22 cellular contexts compared by ENCODE assay signal in genomic region chr15:57343526-57343925, GRCh38. TPM values are rescaled to one million over a fixed set of nuclear protein-coding genes. Genes with fewer than 3 reads are reported as not detected.
DNase-seq lines count a peak whose midpoint lies in the region; ATAC-seq and TF ChIP-seq lines count a peak whose summit lies in the region.
"Had no signal": no experiment of that assay in that cellular context is flagged by ENCODE, and none has a peak within 500 bp of the region (broad histone marks: within the 10 kb centered on the region; RNA-seq: fewer than 3 reads in every experiment).

No MANE protein-coding gene starts in this region.

- no peaks in the 10 kb centered on the region for H3K79me2 ChIP-seq in mesendoderm (ENCODE audit: control insufficient read depth, insufficient read depth, low read length)

- CTCF ChIA-PET in IMR-90 (lab: Yijun Ruan, JAX), result interaction anchor here (4.6 kb wide), 1 partner anchor 185 kb away, joined by 29 read pairs; no protein-coding TSS in a partner anchor

- H3K4me1 ChIP-seq in IMR-90 (ENCODE audit: control insufficient read depth, insufficient read depth, low read length) (no peaks in the 10 kb centered on the region), mesendoderm (ENCODE audit: control insufficient read depth, low read depth, low read length) (no peaks in the 10 kb centered on the region), adrenal gland (replicated peaks in 1 of 2) (no peaks in the 10 kb centered on the region)
- H3K4me1 ChIP-seq: BE2C had no signal

- no TSS peak for BruUV-seq in IMR-90 (replicated peaks; lab: Mats Ljungman, UMichigan)

- H3K23ac ChIP-seq in IMR-90 (ENCODE audit: low read depth, low read length), result no peak overlapping the region
- no peak overlapping the region for H3K23ac ChIP-seq in mesendoderm (ENCODE audit: low read length)

- TF ChIP-seq POLR2A in IMR-90 (IDR thresholded peaks at IDR 0.05; ENCODE audit: low read depth, low read length), result no peak
- TF ChIP-seq POLR2A in adrenal gland (IDR thresholded peaks at IDR 0.05), result no peak

- no peaks in the 10 kb centered on the region for H3K36me3 Mint-ChIP-seq in stimulated activated memory B cell treated with anti-CD40 and anti-IgM and Interleukin-4, amounts not matched to agents 10 μg/mL and 1 μg/mL and 100 μg/mL, for 72 hours
- H3K36me3 Mint-ChIP-seq: CD14-positive monocyte; CD8-positive, alpha-beta memory T cell; T-cell had no signal

- peaks cover 4% of the 10 kb centered on the region for H3K4me1 Mint-ChIP-seq in stimulated activated memory B cell treated with anti-CD40 and anti-IgM and Interleukin-4, amounts not matched to agents 10 μg/mL and 1 μg/mL and 100 μg/mL, for 72 hours
- H3K4me1 Mint-ChIP-seq: CD14-positive monocyte; CD8-positive, alpha-beta memory T cell; T-cell had no signal

- H2BK15ac ChIP-seq in IMR-90 (ENCODE audit: low read depth, low read length) (no peak overlapping the region), mesendoderm (replicated peaks; ENCODE audit: low read depth) (no peak overlapping the region)

- ATAC-seq in IMR-90 (ENCODE audit: low read depth), result no peak
- ATAC-seq in stimulated activated memory B cell treated with anti-CD40 and anti-IgM and Interleukin-4, amounts not matched to agents 10 μg/mL and 1 μg/mL and 100 μg/mL, for 72 hours, result peak; percentile 16
- ATAC-seq in HG02798 (IDR thresholded peaks at IDR 0.05; ENCODE audit: poor library complexity, unreplicated experiment), result no peak
- ATAC-seq: HCT116, T-cell had no signal

- no peak overlapping the region for H4K91ac ChIP-seq in IMR-90 (ENCODE audit: insufficient read depth, low read depth, low read length)

- H2BK5ac ChIP-seq in IMR-90 (ENCODE audit: low read depth, low read length, poor library complexity, severe bottlenecking), result no peak overlapping the region
- no peak overlapping the region for H2BK5ac ChIP-seq in mesendoderm (ENCODE audit: low read length)

- no peaks in the 10 kb centered on the region for H3K36me3 ChIP-seq in IMR-90 (ENCODE audit: control insufficient read depth, insufficient read depth, low read length)
- H3K36me3 ChIP-seq in mesendoderm (ENCODE audit: control insufficient read depth, insufficient read depth, low read length), result no peaks in the 10 kb centered on the region
- no peaks in the 10 kb centered on the region for H3K36me3 ChIP-seq in adrenal gland (replicated peaks in 1 of 2)
- H3K36me3 ChIP-seq: BE2C had no signal

- H3K4me2 ChIP-seq in IMR-90 (ENCODE audit: low read depth, low read length) (no peak overlapping the region), mesendoderm (ENCODE audit: low read length) (no peak overlapping the region)

- no peak overlapping the region for H4K8ac ChIP-seq in IMR-90 (ENCODE audit: low read depth in 2 of 2, low read length in 2 of 2)
- no peak overlapping the region for H4K8ac ChIP-seq in mesendoderm (ENCODE audit: low read depth, low read length)

- H3K4ac ChIP-seq in IMR-90 (ENCODE audit: low read depth, low read length), result no peak overlapping the region
- H3K4ac ChIP-seq in mesendoderm (ENCODE audit: low read depth, low read length), result no peak overlapping the region

- no peak overlapping the region for H3K4me3 Mint-ChIP-seq in stimulated activated memory B cell treated with anti-CD40 and anti-IgM and Interleukin-4, amounts not matched to agents 10 μg/mL and 1 μg/mL and 100 μg/mL, for 72 hours
- H3K4me3 Mint-ChIP-seq: CD14-positive monocyte; CD8-positive, alpha-beta memory T cell; T-cell had no signal

- no peaks in the 10 kb centered on the region for H4K20me1 ChIP-seq in IMR-90 (ENCODE audit: insufficient read depth, low read length)

- no peak overlapping the region for H3K18ac ChIP-seq in IMR-90 (ENCODE audit: low read depth, low read length)
- H3K18ac ChIP-seq in mesendoderm (ENCODE audit: low read length), result peak overlapping the region; percentile 21

- no peaks in the 10 kb centered on the region for H3K9me3 Mint-ChIP-seq in stimulated activated memory B cell treated with anti-CD40 and anti-IgM and Interleukin-4, amounts not matched to agents 10 μg/mL and 1 μg/mL and 100 μg/mL, for 72 hours
- H3K9me3 Mint-ChIP-seq: CD8-positive, alpha-beta memory T cell; T-cell had no signal

- H2AFZ ChIP-seq in IMR-90 (replicated peaks; ENCODE audit: low read length, poor library complexity), result peak overlapping the region; percentile 24

- H3K27ac Mint-ChIP-seq in stimulated activated memory B cell treated with anti-CD40 and anti-IgM and Interleukin-4, amounts not matched to agents 10 μg/mL and 1 μg/mL and 100 μg/mL, for 72 hours, result no peak overlapping the region
- H3K27ac Mint-ChIP-seq: CD8-positive, alpha-beta memory T cell; T-cell had no signal

- intact Hi-C loops in IMR-90 (cut with micrococcal nuclease), result loop anchor here (5.0 to 10.0 kb wide), 3 partner anchors 119 to 839 kb away; no protein-coding TSS in a partner anchor
- intact Hi-C loops in adrenal gland (cut with DNase I), result loop anchor here (2.0 to 5.0 kb wide), 3 partner anchors 119 to 185 kb away; no protein-coding TSS in a partner anchor

- DNase-seq in IMR-90 (no peak), cerebellar cortex (ENCODE audit: low spot score) (peak; percentile 39), mesendoderm (no peak), GDM1 (lab: John Stamatoyannopoulos, UW) (no peak), adrenal gland (no peak)
- DNase-seq: BE2C; CD8-positive, alpha-beta memory T cell; DMS 273 treated with DMSO at 0.1 percent for 48 hours; DND-41; KBM-7; MV-4-11; NCI-H1105; NCI-H1436 treated with DMSO at 0.1 percent for 48 hours; NCI-H187 treated with DMSO at 0.1 percent for 48 hours; NCI-H524; Right ventricle myocardium superior; RPMI8226; T-cell had no signal

- peaks cover 10% of the 10 kb centered on the region for H3K27me3 Mint-ChIP-seq in stimulated activated memory B cell treated with anti-CD40 and anti-IgM and Interleukin-4, amounts not matched to agents 10 μg/mL and 1 μg/mL and 100 μg/mL, for 72 hours

- in situ Hi-C loops in IMR-90 (cut with MboI; ENCODE audit: low sequenced_read_pairs), result loop anchor here (5.0 kb wide), 1 partner anchor 184 kb away; no protein-coding TSS in a partner anchor

- POLR2A ChIA-PET in IMR-90 (lab: Charles Lee; ENCODE audit: unreplicated experiment), result no interaction called here

- dilution Hi-C loops in IMR-90 (cut with HindIII; ENCODE audit: low sequenced_read_pairs, unreplicated experiment), result loop anchor here (25.0 kb wide), 1 partner anchor 194 kb away; no protein-coding TSS in a partner anchor

- TF ChIP-seq CTCF in IMR-90 (conservative IDR thresholded peaks at IDR 0.05; ENCODE audit: low read depth, low read length), result no peak
- TF ChIP-seq CTCF in adrenal gland (IDR thresholded peaks at IDR 0.05), result no peak

- H3K27me3 ChIP-seq in IMR-90 (ENCODE audit: control insufficient read depth, insufficient read depth, low read length) (peaks cover 5% of the 10 kb centered on the region; the same call in 1 of the 2 replicates), mesendoderm (ENCODE audit: insufficient read depth, low read length, poor library complexity) (no peaks in the 10 kb centered on the region), adrenal gland (no peaks in the 10 kb centered on the region)
- H3K27me3 ChIP-seq: BE2C had no signal

- H2BK120ac ChIP-seq in IMR-90 (ENCODE audit: low read depth, low read length) (no peak overlapping the region), mesendoderm (ENCODE audit: low read depth, low read length) (no peak overlapping the region)

- H3K27ac ChIP-seq in IMR-90 (ENCODE audit: insufficient read depth, low read length) (no peak overlapping the region), mesendoderm (ENCODE audit: low read depth, low read length) (no peak overlapping the region), adrenal gland (no peak overlapping the region)

- no peak overlapping the region for H2AK9ac ChIP-seq in IMR-90 (replicated peaks; ENCODE audit: low read depth, low read length, poor library complexity)

- H3K9ac ChIP-seq in IMR-90 (ENCODE audit: low read depth, low read length), result no peak overlapping the region
- H3K9ac ChIP-seq in mesendoderm (ENCODE audit: low read length), result no peak overlapping the region

- WGBS in IMR-90 (ENCODE audit: extremely low coverage in 2 of 2, insufficient read length in 1 of 2), 2 experiments, result 70% methylated on average over 2 of the region's 6 CpGs; no CpG with 5 or more reads in 1 of the 2 experiments
- WGBS in mesendoderm (ENCODE audit: extremely low coverage, insufficient coverage, low lambda C conversion rate), result no CpG with 5 or more reads among the region's 6 CpGs
- 79 to 91% (median 85%) methylated on average over 4 to 6 of the region's 6 CpGs for WGBS in adrenal gland, 4 donors

- no peaks in the 10 kb centered on the region for H3K79me1 ChIP-seq in IMR-90 (ENCODE audit: low read depth in 1 of 2, low read length in 2 of 2)
- H3K79me1 ChIP-seq in mesendoderm (ENCODE audit: low read length), result no peaks in the 10 kb centered on the region

- no peak overlapping the region for H2AK5ac ChIP-seq in IMR-90 (ENCODE audit: low read depth, low read length)
- H2AK5ac ChIP-seq in mesendoderm (ENCODE audit: low read length), result no peak overlapping the region

- no peak for TF ChIP-seq RAD21 in IMR-90 (IDR thresholded peaks at IDR 0.05; ENCODE audit: low read length)

- H4K5ac ChIP-seq in IMR-90 (ENCODE audit: low read depth, low read length) (no peak overlapping the region), mesendoderm (ENCODE audit: low read length) (no peak overlapping the region)

- H3K14ac ChIP-seq in IMR-90 (replicated peaks; ENCODE audit: low read depth, low read length), result no peak overlapping the region

- H3K9me3 ChIP-seq in IMR-90 (ENCODE audit: control insufficient read depth, insufficient read depth, low read length) (peaks cover 3% of the 10 kb centered on the region; the same call in 1 of the 2 replicates), adrenal gland (replicated peaks in 1 of 3) (no peaks in the 10 kb centered on the region)
- H3K9me3 ChIP-seq: BE2C had no signal

- H3K9me1 ChIP-seq in IMR-90 (ENCODE audit: insufficient read depth, low read length), result no peaks in the 10 kb centered on the region

- no peak overlapping the region for H2BK20ac ChIP-seq in IMR-90 (ENCODE audit: low read depth, low read length)

- H3K4me3 ChIP-seq in IMR-90 (ENCODE audit: insufficient read depth, low read depth, low read length) (no peak overlapping the region), mesendoderm (ENCODE audit: low read length) (no peak overlapping the region), adrenal gland (no peak overlapping the region)

- no peak overlapping the region for H3K56ac ChIP-seq in IMR-90 (ENCODE audit: extremely low read depth, insufficient read depth, low read length)
- H3K56ac ChIP-seq in mesendoderm (ENCODE audit: low read length), result peak overlapping the region; percentile 62

TF ChIP-seq in IMR-90, 13 proteins besides CTCF, POLR2A, EP300 and RAD21 (continues in another document):
- TF ChIP-seq MXI1 (IDR thresholded peaks at IDR 0.05; ENCODE audit: borderline replicate concordance, low read depth, low read length), result no peak
- no peak for TF ChIP-seq NFE2L2 (IDR thresholded peaks at IDR 0.05; ENCODE audit: low read depth, low read length)

RNA-seq across cellular contexts. Expression of gene CGNL1, which starts 32.8 kb away (rescaled TPM):
- total RNA-seq in IMR-90 (2012; rRNA removed) (under 0.01 and 0.18 TPM in 2 replicates), adrenal gland (10 to 100 TPM; 17.7 to 49.5 (median 27.0) TPM)
- polyA plus RNA-seq in IMR-90 (2012; rRNA removed) (0.03 and 0.07 TPM in 2 replicates), adrenal gland (10 to 100 TPM in 2 of 3 donors, 1 to 10 TPM in 1; 5.5 to 25.0 (median 15.6) TPM)
- polyA plus RNA-seq in IMR-90 (2012; cell fraction: cytosol; rRNA removed), result 0.02 TPM in 2 replicates
- polyA plus RNA-seq in IMR-90 (2012; cell fraction: nucleus; rRNA removed; ENCODE audit: low replicate concordance), result 0.05 and 0.09 TPM in 2 replicates
- polyA plus RNA-seq in mesendoderm (2013, experiment 1 of 2), result 8.1 TPM
- polyA plus RNA-seq in mesendoderm (2013, experiment 2 of 2), result 8.8 TPM
- total RNA-seq: CD8-positive, alpha-beta memory T cell had no signal
- polyA plus RNA-seq: CD14-positive monocyte; CD8-positive, alpha-beta memory T cell had no signal

Comparison
In these comparisons a context has a peak if more than half of its experiments do, and no peak if none do; other contexts are left out.
1. RNA of gene CGNL1, which starts 32.8 kb away (total RNA-seq): 17.7 to 49.5 TPM in adrenal gland; under 0.01 to 0.18 TPM in IMR-90; every median in the first group is over 10 times any median in the second.